In the genomic region with DNA sequence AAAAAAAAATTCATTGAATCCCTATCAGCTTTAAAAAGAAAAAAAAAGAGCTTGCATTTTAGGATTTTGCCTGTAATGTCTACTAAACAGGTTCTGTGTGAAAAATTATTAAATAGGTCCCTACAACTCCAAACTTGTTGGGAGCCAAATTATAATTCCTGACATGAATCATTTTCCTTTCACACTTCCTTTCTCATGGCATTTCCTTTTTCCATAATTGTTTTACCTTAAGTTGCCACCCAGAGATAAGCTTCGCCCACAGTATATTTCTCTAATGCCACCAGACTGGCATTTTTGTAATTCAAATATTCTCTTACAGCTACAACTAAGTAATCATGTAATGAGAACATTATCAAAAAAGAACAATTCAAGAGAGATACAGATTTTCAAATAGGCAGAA, we compare ENCODE assay signal across 12 cellular contexts.
DNase-seq lines count a peak whose midpoint lies in the region; FAIRE-seq and TF ChIP-seq lines count a peak whose summit lies in the region.
"Had no signal": no experiment of that assay in that cellular context is flagged by ENCODE, and none has a peak within 500 bp of the region (broad histone marks: within the 10 kb centered on the region; RNA-seq: fewer than 3 reads in every experiment).

No MANE protein-coding gene starts in this region.

- no peak overlapping the region for H3K9ac ChIP-seq in keratinocyte (ENCODE audit: control insufficient read depth, extremely low read depth, insufficient read depth, low read length)

- TF ChIP-seq CTCF in keratinocyte (optimal IDR thresholded peaks at IDR 0.05 in 1 of 3, IDR thresholded peaks at IDR 0.05 in 1 of 3, conservative IDR thresholded peaks at IDR 0.05 in 1 of 3; ENCODE audit: extremely low read depth in 1 of 3, insufficient read depth in 2 of 3, low read length in 3 of 3): no peak

- H2AFZ ChIP-seq in keratinocyte (ENCODE audit: control insufficient read depth, low read length): no peak overlapping the region

- dilution Hi-C loops in keratinocyte (cut with MboI; ENCODE audit: extremely low pct_ligation_motif_present, low sequenced_read_pairs): no loop called here

- FAIRE-seq in RCC 7860 (lab: Jason Lieb, UNC) (peak; percentile 8), keratinocyte (lab: Jason Lieb, UNC) (no peak)
- FAIRE-seq: A549 had no signal

- H3K27me3 ChIP-seq in keratinocyte (ENCODE audit: control insufficient read depth, extremely low read depth, insufficient read depth, low read length): no peaks in the 10 kb centered on the region

- H3K9me3 ChIP-seq in keratinocyte (ENCODE audit: control insufficient read depth, low read depth, low read length): no peaks in the 10 kb centered on the region
- H3K9me3 ChIP-seq: A549, Caco-2 had no signal

- peaks cover 14% of the 10 kb centered on the region for H3K4me1 ChIP-seq in keratinocyte (ENCODE audit: control insufficient read depth, extremely low read depth, insufficient read depth, low read length)
- H3K4me1 ChIP-seq: A549, Caco-2 had no signal

- no peak overlapping the region for H3K4me3 ChIP-seq in keratinocyte (ENCODE audit: control insufficient read depth in 2 of 3, extremely low read depth in 1 of 3, insufficient read depth in 2 of 3, low read depth in 1 of 3, low read length in 3 of 3)
- H3K4me3 ChIP-seq: A549 had no signal

- peak overlapping the region; percentile 24 for H3K4me2 ChIP-seq in keratinocyte (ENCODE audit: control insufficient read depth, extremely low read depth, insufficient read depth, low read depth, low read length)
- H3K4me2 ChIP-seq: A549 had no signal

- DNase-seq in RCC 7860 (ENCODE audit: low spot score) (no peak), dermis blood vessel endothelial cell (peak; percentile 72), keratinocyte (ENCODE audit: low read depth, low spot score) (no peak), NCI-H2029 (lab: John Stamatoyannopoulos, UW) (no peak), DMS153 (lab: John Stamatoyannopoulos, UW) (no peak), DMS53 treated with DMSO at 0.1 percent for 48 hours (lab: John Stamatoyannopoulos, UW; ENCODE audit: unreplicated experiment) (no peak)
- DNase-seq: Caco-2; CD8-positive, alpha-beta memory T cell; DMS53; HCEC 1CT; IMR-90 had no signal

- no peaks in the 10 kb centered on the region for H4K20me1 ChIP-seq in keratinocyte (ENCODE audit: control insufficient read depth, extremely low read depth, insufficient read depth, low read length)

- H3K27ac ChIP-seq in keratinocyte (ENCODE audit: control insufficient read depth, insufficient read depth, low read length): no peak overlapping the region
- H3K27ac ChIP-seq: A549 had no signal

- no peaks in the 10 kb centered on the region for H3K36me3 ChIP-seq in keratinocyte (ENCODE audit: control insufficient read depth in 2 of 2, extremely low read depth in 1 of 2, insufficient read depth in 2 of 2, low read length in 2 of 2)

- H3K79me2 ChIP-seq in keratinocyte (ENCODE audit: control insufficient read depth, insufficient read depth, low read length): no peaks in the 10 kb centered on the region

- H3K9me1 ChIP-seq in keratinocyte (ENCODE audit: control insufficient read depth, extremely low read depth, insufficient read depth, low read length): no peaks in the 10 kb centered on the region
